ENCODE assay signal across 26 cellular contexts in genomic region chr5:133483406-133484090, GRCh38.
DNase-seq lines count a peak whose midpoint lies in the region; ATAC-seq and TF ChIP-seq lines count a peak whose summit lies in the region.
"Had no signal": no experiment of that assay in that cellular context is flagged by ENCODE, and none has a peak within 500 bp of the region (broad histone marks: within the 10 kb centered on the region; RNA-seq: fewer than 3 reads in every experiment).

No MANE protein-coding gene starts in this region.

- H3K27me3 ChIP-seq in colonic mucosa (no peaks in the 10 kb centered on the region), stomach (no peaks in the 10 kb centered on the region)
- H3K27me3 ChIP-seq: Peyer's patch had no signal

- no peak overlapping the region for H3K4me3 Mint-ChIP-seq in stimulated activated naive CD8-positive, alpha-beta T cell treated with anti-CD3 and anti-CD28 coated beads, Interleukin-15, amount 100 ng/mL, for 72 hours
- H3K4me3 Mint-ChIP-seq: activated naive CD8-positive, alpha-beta T cell treated with anti-CD3 and anti-CD28 coated beads, Interleukin-2, amount 10 ng/mL, durations not matched to agents 7 days and 5 days; T-helper 17 cell; WTC11 had no signal

- ATAC-seq in left colon (peak; percentile 99), HG02938 (IDR thresholded peaks at IDR 0.05; ENCODE audit: unreplicated experiment) (no peak), HG03175 (IDR thresholded peaks at IDR 0.05; ENCODE audit: unreplicated experiment) (no peak)
- ATAC-seq in stimulated activated naive CD8-positive, alpha-beta T cell treated with anti-CD3 and anti-CD28 coated beads, Interleukin-15, amount 100 ng/mL, for 72 hours = no peak
- ATAC-seq: GM12878, psoas muscle, T-helper 17 cell, WTC11 had no signal

- no peak overlapping the region for H3K4me3 ChIP-seq in colonic mucosa
- no peak overlapping the region for H3K4me3 ChIP-seq in stomach
- H3K4me3 ChIP-seq: GM12878, Peyer's patch, psoas muscle, smooth muscle cell, tibial artery had no signal

- intact Hi-C loops in colonic mucosa (cut with DNase I) = no loop called here
- intact Hi-C loops in left colon (cut with DNase I, micrococcal nuclease) = no loop called here
- intact Hi-C loops in stomach (cut with DNase I; ENCODE audit: low total_unique reads) = no loop called here

- no peaks in the 10 kb centered on the region for H3K4me1 Mint-ChIP-seq in stimulated activated naive CD8-positive, alpha-beta T cell treated with anti-CD3 and anti-CD28 coated beads, Interleukin-15, amount 100 ng/mL, for 72 hours
- H3K4me1 Mint-ChIP-seq: activated naive CD8-positive, alpha-beta T cell treated with anti-CD3 and anti-CD28 coated beads, Interleukin-2, amount 10 ng/mL, durations not matched to agents 7 days and 5 days had no signal

- no peaks in the 10 kb centered on the region for H3K9me3 Mint-ChIP-seq in stimulated activated naive CD8-positive, alpha-beta T cell treated with anti-CD3 and anti-CD28 coated beads, Interleukin-15, amount 100 ng/mL, for 72 hours
- H3K9me3 Mint-ChIP-seq: activated naive CD8-positive, alpha-beta T cell treated with anti-CD3 and anti-CD28 coated beads, Interleukin-2, amount 10 ng/mL, durations not matched to agents 7 days and 5 days had no signal

- TF ChIP-seq EP300 in stomach (IDR thresholded peaks at IDR 0.05) = no peak

- DNase-seq in activated CD8-positive, alpha-beta memory T cell treated with anti-CD3 and anti-CD28 coated beads for 24 hours = peak; percentile 28
- no peak for DNase-seq in activated CD8-positive, alpha-beta memory T cell treated with anti-CD3 and anti-CD28 coated beads, Interleukin-2, amount 50 U/mL, for 4 hours
- DNase-seq in colonic mucosa (peak; percentile 73), left colon (peak; percentile 64 to 66), stomach (peak; percentile 43)
- no peak for DNase-seq in stimulated activated naive CD8-positive, alpha-beta T cell treated with anti-CD3 and anti-CD28 coated beads, Interleukin-15, amount 100 ng/mL, for 72 hours
- DNase-seq: activated effector memory CD4-positive, alpha-beta T cell treated with Interleukin-2 at 50 U/mL for 16 hours; activated naive CD8-positive, alpha-beta T cell treated with anti-CD3 and anti-CD28 coated beads, Interleukin-2, amount 10 ng/mL, durations not matched to agents 7 days and 5 days; AML-193; DND-41; Karpas-422; kidney glomerular epithelial cell; NCI-H1048; NCI-H1930; NCI-H446 treated with DMSO at 0.1 percent for 48 hours; NK-92 treated with Interleukin-12 subunit alpha and Interleukin-12 subunit beta, amount 100 ng/mL, for 24 hours; Peyer's patch; psoas muscle; stimulated activated naive CD4-positive, alpha-beta T cell; T-helper 17 cell had no signal

- H3K27ac Mint-ChIP-seq in stimulated activated naive CD8-positive, alpha-beta T cell treated with anti-CD3 and anti-CD28 coated beads, Interleukin-15, amount 100 ng/mL, for 72 hours = no peak overlapping the region
- H3K27ac Mint-ChIP-seq: activated naive CD8-positive, alpha-beta T cell treated with anti-CD3 and anti-CD28 coated beads, Interleukin-2, amount 10 ng/mL, durations not matched to agents 7 days and 5 days; T-helper 17 cell; WTC11 had no signal

- 59 to 72% (median 69%) methylated on average over 5 of the region's 5 CpGs for WGBS in stomach, 5 donors

- no peak for TF ChIP-seq POLR2A in stomach (IDR thresholded peaks at IDR 0.05)

- TF ChIP-seq CTCF in colonic mucosa (IDR thresholded peaks at IDR 0.05) (no peak), stomach (IDR thresholded peaks at IDR 0.05) (no peak)

- H3K9me3 ChIP-seq in colonic mucosa (no peaks in the 10 kb centered on the region), stomach (no peaks in the 10 kb centered on the region)
- H3K9me3 ChIP-seq: Peyer's patch, psoas muscle, tibial artery had no signal

- peak overlapping the region in 1 of 2 donors; percentile 16 for H3K9ac ChIP-seq in colonic mucosa (ENCODE audit: low read depth in 2 of 2, low read length in 2 of 2)

- no peak overlapping the region for H3K27ac ChIP-seq in colonic mucosa
- H3K27ac ChIP-seq in stomach = no peak overlapping the region
- H3K27ac ChIP-seq: Peyer's patch, psoas muscle, tibial artery had no signal

- H3K27me3 Mint-ChIP-seq in stimulated activated naive CD8-positive, alpha-beta T cell treated with anti-CD3 and anti-CD28 coated beads, Interleukin-15, amount 100 ng/mL, for 72 hours = peaks cover under 1% of the 10 kb centered on the region

- H3K36me3 ChIP-seq in colonic mucosa (no peaks in the 10 kb centered on the region), stomach (no peaks in the 10 kb centered on the region)
- H3K36me3 ChIP-seq: Peyer's patch, tibial artery had no signal

- H3K4me1 ChIP-seq in colonic mucosa (no peaks in the 10 kb centered on the region), stomach (peaks cover 0 to 6% (median 4%) of the 10 kb centered on the region in 4 donors)
- H3K4me1 ChIP-seq: Peyer's patch, psoas muscle, tibial artery had no signal

Comparison
In these comparisons a context has a peak if more than half of its experiments do, and no peak if none do; other contexts are left out.
1. DNase-seq: peak in activated CD8-positive, alpha-beta memory T cell treated with anti-CD3 and anti-CD28 coated beads for 24 hours (single experiment), colonic mucosa (single experiment), left colon (2 of 2) and stomach (single experiment); none in activated CD8-positive, alpha-beta memory T cell treated with anti-CD3 and anti-CD28 coated beads, Interleukin-2, amount 50 U/mL, for 4 hours (single experiment) and stimulated activated naive CD8-positive, alpha-beta T cell treated with anti-CD3 and anti-CD28 coated beads, Interleukin-15, amount 100 ng/mL, for 72 hours (0 of 2).